ENCODE assay signal across 27 cellular contexts in the genomic region with DNA sequence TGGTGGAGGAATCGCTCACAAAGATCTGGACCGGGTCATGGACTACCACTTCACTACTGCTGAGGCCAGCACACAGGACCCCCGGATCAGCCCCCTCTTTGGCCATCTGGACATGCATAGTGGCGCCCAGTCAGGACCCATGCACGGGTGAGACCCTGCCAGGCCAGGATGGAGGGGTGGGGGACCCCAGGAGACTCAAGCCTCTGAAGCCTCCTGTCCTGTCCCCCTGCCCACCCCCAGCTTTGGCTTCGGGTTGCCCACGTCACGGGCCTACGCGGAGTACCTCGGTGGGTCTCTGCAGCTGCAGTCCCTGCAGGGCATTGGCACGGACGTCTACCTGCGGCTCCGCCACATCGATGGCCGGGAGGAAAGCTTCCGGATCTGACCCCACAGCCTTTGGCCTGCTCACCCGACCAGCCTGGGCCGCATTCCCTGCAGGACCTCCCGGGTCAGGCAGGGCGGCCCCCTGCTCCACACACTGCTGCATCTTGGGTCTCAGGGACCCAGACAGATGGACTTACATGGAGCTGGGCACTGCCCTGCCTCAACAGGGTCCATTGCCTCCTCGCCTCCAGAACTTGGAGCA. TPM values are rescaled to one million over a fixed set of nuclear protein-coding genes. Genes with fewer than 3 reads are reported as not detected.
A peak's percentile ranks its signal among the peaks of the same experiment; 100 is the strongest.
DNase-seq lines count a peak whose midpoint lies in the region; ATAC-seq and TF ChIP-seq lines count a peak whose summit lies in the region.
"Had no signal": no experiment of that assay in that cellular context is flagged by ENCODE, and none has a peak within 500 bp of the region (broad histone marks: within the 10 kb centered on the region; RNA-seq: fewer than 3 reads in every experiment).

No MANE protein-coding gene starts in this region.

- TF ChIP-seq RAD21 in liver (IDR thresholded peaks at IDR 0.05) = no peak

- H3K27me3 ChIP-seq in heart left ventricle = no peaks in the 10 kb centered on the region
- no peaks in the 10 kb centered on the region for H3K27me3 ChIP-seq in liver (ENCODE audit: control insufficient read depth in 4 of 4, insufficient read depth in 4 of 4, low read length in 3 of 4)
- no peaks in the 10 kb centered on the region for H3K27me3 ChIP-seq in subcutaneous abdominal adipose tissue (ENCODE audit: control insufficient read depth in 5 of 5, insufficient read depth in 4 of 5, low read length in 5 of 5)
- H3K27me3 ChIP-seq: BE2C, sigmoid colon had no signal

- WGBS in heart left ventricle, 4 donors = 84 to 96% (median 94%) methylated on average over 4 to 23 of the region's 23 CpGs
- WGBS in liver = 96% methylated on average over 23 of the region's 23 CpGs

- H3K27ac ChIP-seq in heart left ventricle (peak overlapping the region; percentile 67 to 96 (median 82)), liver (ENCODE audit: low read depth in 1 of 2, low read length in 2 of 2) (peak overlapping the region; percentile 67 to 84), subcutaneous abdominal adipose tissue (ENCODE audit: low read depth, low read length) (peak overlapping the region; percentile 65)
- H3K27ac ChIP-seq: parathyroid adenoma had no signal

- DNase-seq in heart left ventricle (no peak), cardiac septum (ENCODE audit: low spot score) (no peak), posterior cingulate gyrus (no peak), NOMO-1 treated with dmso at 0.1 percent for 144 hours (lab: John Stamatoyannopoulos, UW; ENCODE audit: unreplicated experiment) (no peak)
- DNase-seq in activated T-helper 2 cell treated with anti-CD3 and anti-CD28 coated beads, Interferon-gamma antibody, Interleukin-2, Interleukin-4, amounts not matched to agents 10 μg/mL and 5 μg/mL and 100 μg/mL, durations not matched to agents 14 hours and 24 hours and 36 hours (ENCODE audit: low spot score) = no peak
- DNase-seq: activated CD4-positive, alpha-beta T cell treated with anti-CD3 and anti-CD28 coated beads, Interleukin-2, amount 50 U/mL, for 1 hour; activated naive CD8-positive, alpha-beta T cell treated with anti-CD3 and anti-CD28 coated beads, Interleukin-2, amount 10 ng/mL, durations not matched to agents 7 days and 5 days; BE2C; EL; foreskin fibroblast; HCEC 1CT; natural killer cell; NCI-H1092 treated with DMSO at 0.1 percent for 48 hours; NCI-H2029; NCI-H2227 treated with DMSO at 0.1 percent for 48 hours; NCI-H774; SHP77; sigmoid colon; T1000 had no signal

- no peak overlapping the region for H3K4me3 ChIP-seq in heart left ventricle
- H3K4me3 ChIP-seq in liver (ENCODE audit: low read depth in 1 of 3, low read length in 3 of 3) = no peak overlapping the region
- no peak overlapping the region for H3K4me3 ChIP-seq in subcutaneous abdominal adipose tissue (ENCODE audit: low read depth in 1 of 5, low read length in 5 of 5)
- H3K4me3 ChIP-seq: sigmoid colon had no signal

- peaks cover 42% of the 10 kb centered on the region for H3K36me3 Mint-ChIP-seq in activated T-helper 2 cell treated with anti-CD3 and anti-CD28 coated beads, Interferon-gamma antibody, Interleukin-2, Interleukin-4, amounts not matched to agents 10 μg/mL and 5 μg/mL and 100 μg/mL, durations not matched to agents 14 hours and 24 hours and 36 hours (ENCODE audit: low read depth)
- H3K36me3 Mint-ChIP-seq: natural killer cell had no signal

- intact Hi-C loops in heart left ventricle (cut with DNase I) (loop anchor here in 2 of 10 donors (10.0 kb wide), 1 partner anchor 333 kb away; a partner anchor contains a TSS), cardiac septum (cut with DNase I) (loop anchor here (2.0 to 10.0 kb wide), 2 partner anchors 31 to 73 kb away; a partner anchor contains a TSS), posterior cingulate gyrus (cut with DNase I) (loop anchor here (10.0 kb wide), 1 partner anchor 343 kb away; a partner anchor contains a TSS)
- intact Hi-C loops in activated T-helper 2 cell treated with anti-CD3 and anti-CD28 coated beads, Interferon-gamma antibody, Interleukin-2, Interleukin-4, amounts not matched to agents 10 μg/mL and 5 μg/mL and 100 μg/mL, durations not matched to agents 14 hours and 24 hours and 36 hours (cut with micrococcal nuclease) = no loop called here

- no peak overlapping the region for H3K9ac ChIP-seq in liver (ENCODE audit: low read depth in 1 of 2, low read length in 2 of 2)
- peak overlapping the region in 1 of 5 donors; percentile 6 for H3K9ac ChIP-seq in subcutaneous abdominal adipose tissue (ENCODE audit: low read length in 5 of 5)
- H3K9ac ChIP-seq: parathyroid adenoma had no signal

- H3K9me3 ChIP-seq in heart left ventricle (no peaks in the 10 kb centered on the region), liver (ENCODE audit: control insufficient read depth in 4 of 4, low read length in 3 of 4) (no peaks in the 10 kb centered on the region), subcutaneous abdominal adipose tissue (ENCODE audit: control insufficient read depth in 5 of 5, low read length in 5 of 5) (no peaks in the 10 kb centered on the region)
- H3K9me3 ChIP-seq: BE2C, sigmoid colon had no signal

- H3K36me3 ChIP-seq in heart left ventricle = peaks cover 0 to 40% (median 32%) of the 10 kb centered on the region in 9 donors
- peaks cover 0 to 10% (median 6%) of the 10 kb centered on the region in 4 donors for H3K36me3 ChIP-seq in liver (ENCODE audit: control insufficient read depth in 4 of 4, insufficient read depth in 3 of 4, low read depth in 1 of 4, low read length in 3 of 4)
- peaks cover 0 to 39% (median 38%) of the 10 kb centered on the region in 5 donors for H3K36me3 ChIP-seq in subcutaneous abdominal adipose tissue (ENCODE audit: control insufficient read depth in 5 of 5, insufficient read depth in 5 of 5, low read length in 5 of 5)

- H3K4me1 ChIP-seq in heart left ventricle (peaks cover 4 to 62% (median 32%) of the 10 kb centered on the region in 12 donors), liver (ENCODE audit: control insufficient read depth in 4 of 4, insufficient read depth in 4 of 4, low read length in 3 of 4) (peaks cover 27 to 60% (median 47%) of the 10 kb centered on the region in 4 donors), subcutaneous abdominal adipose tissue (ENCODE audit: control insufficient read depth in 5 of 5, insufficient read depth in 5 of 5, low read length in 5 of 5) (peaks cover 6 to 48% (median 36%) of the 10 kb centered on the region in 5 donors)
- H3K4me1 ChIP-seq: BE2C, parathyroid adenoma had no signal

- no peak overlapping the region for H3K27ac Mint-ChIP-seq in activated T-helper 2 cell treated with anti-CD3 and anti-CD28 coated beads, Interferon-gamma antibody, Interleukin-2, Interleukin-4, amounts not matched to agents 10 μg/mL and 5 μg/mL and 100 μg/mL, durations not matched to agents 14 hours and 24 hours and 36 hours
- H3K27ac Mint-ChIP-seq: activated naive CD8-positive, alpha-beta T cell treated with anti-CD3 and anti-CD28 coated beads, Interleukin-2, amount 10 ng/mL, durations not matched to agents 7 days and 5 days; activated T-helper 17 cell treated with anti-CD3 and anti-CD28 coated beads, Interleukin-2, amount 50 U/mL, for 72 hours; natural killer cell; type B pancreatic cell; WTC11 had no signal

- no peaks in the 10 kb centered on the region for H3K9me3 Mint-ChIP-seq in activated T-helper 2 cell treated with anti-CD3 and anti-CD28 coated beads, Interferon-gamma antibody, Interleukin-2, Interleukin-4, amounts not matched to agents 10 μg/mL and 5 μg/mL and 100 μg/mL, durations not matched to agents 14 hours and 24 hours and 36 hours
- H3K9me3 Mint-ChIP-seq: activated naive CD8-positive, alpha-beta T cell treated with anti-CD3 and anti-CD28 coated beads, Interleukin-2, amount 10 ng/mL, durations not matched to agents 7 days and 5 days; activated T-helper 17 cell treated with anti-CD3 and anti-CD28 coated beads, Interleukin-2, amount 50 U/mL, for 72 hours; natural killer cell; type B pancreatic cell; WTC11 had no signal

- H3K27me3 Mint-ChIP-seq in activated T-helper 2 cell treated with anti-CD3 and anti-CD28 coated beads, Interferon-gamma antibody, Interleukin-2, Interleukin-4, amounts not matched to agents 10 μg/mL and 5 μg/mL and 100 μg/mL, durations not matched to agents 14 hours and 24 hours and 36 hours (ENCODE audit: low read depth) = no peaks in the 10 kb centered on the region
- H3K27me3 Mint-ChIP-seq: activated naive CD8-positive, alpha-beta T cell treated with anti-CD3 and anti-CD28 coated beads, Interleukin-2, amount 10 ng/mL, durations not matched to agents 7 days and 5 days; activated T-helper 17 cell treated with anti-CD3 and anti-CD28 coated beads, Interleukin-2, amount 50 U/mL, for 72 hours; type B pancreatic cell had no signal

- H3K4me3 Mint-ChIP-seq in activated T-helper 2 cell treated with anti-CD3 and anti-CD28 coated beads, Interferon-gamma antibody, Interleukin-2, Interleukin-4, amounts not matched to agents 10 μg/mL and 5 μg/mL and 100 μg/mL, durations not matched to agents 14 hours and 24 hours and 36 hours (ENCODE audit: low read depth) = peak overlapping the region; percentile 13
- H3K4me3 Mint-ChIP-seq: activated naive CD8-positive, alpha-beta T cell treated with anti-CD3 and anti-CD28 coated beads, Interleukin-2, amount 10 ng/mL, durations not matched to agents 7 days and 5 days; activated T-helper 17 cell treated with anti-CD3 and anti-CD28 coated beads, Interleukin-2, amount 50 U/mL, for 72 hours; natural killer cell; WTC11 had no signal

- TF ChIP-seq CTCF in heart left ventricle (IDR thresholded peaks at IDR 0.05) (no peak), liver (IDR thresholded peaks at IDR 0.05; ENCODE audit: low read depth, low read length, missing input control) (no peak)

- H3K4me1 Mint-ChIP-seq in activated T-helper 2 cell treated with anti-CD3 and anti-CD28 coated beads, Interferon-gamma antibody, Interleukin-2, Interleukin-4, amounts not matched to agents 10 μg/mL and 5 μg/mL and 100 μg/mL, durations not matched to agents 14 hours and 24 hours and 36 hours (ENCODE audit: low read depth) = peaks cover 19% of the 10 kb centered on the region

- no peak for TF ChIP-seq POLR2A in heart left ventricle (IDR thresholded peaks at IDR 0.05)

- ATAC-seq in heart left ventricle = no peak
- ATAC-seq in GM21390 (IDR thresholded peaks at IDR 0.05; ENCODE audit: unreplicated experiment) = no peak
- ATAC-seq: activated T-helper 17 cell treated with anti-CD3 and anti-CD28 coated beads, Interleukin-2, amount 50 U/mL, for 72 hours; natural killer cell; WTC11 had no signal

RNA-seq across cellular contexts. Expression of a gene that starts 3.8 kb away (rescaled TPM):
- 100 to 1,000 TPM in 2 of 9 donors, 10 to 100 TPM in 7; 61.9 to 134 (median 70.0) TPM for total RNA-seq in heart left ventricle
- 10 to 100 TPM; 42.6 to 57.4 TPM for polyA plus RNA-seq in heart left ventricle
- total RNA-seq in cardiac septum = 56.4 TPM
- total RNA-seq in activated T-helper 2 cell treated with anti-CD3 and anti-CD28 coated beads, Interferon-gamma antibody, Interleukin-2, Interleukin-4, amounts not matched to agents 10 μg/mL and 5 μg/mL and 100 μg/mL, durations not matched to agents 14 hours and 24 hours and 36 hours = 47.5 and 50.0 TPM in 2 replicates
- 10 to 100 TPM; 10.0 to 29.5 TPM for total RNA-seq in liver
- polyA plus RNA-seq in liver = 10 to 100 TPM; 40.2 to 41.6 TPM

RNA-seq across cellular contexts. Expression of a gene that starts 5.5 kb away (rescaled TPM):
- total RNA-seq in heart left ventricle = 10 to 100 TPM; 52.8 to 79.8 (median 64.7) TPM
- 10 to 100 TPM; 56.7 to 83.2 TPM for polyA plus RNA-seq in heart left ventricle
- total RNA-seq in cardiac septum = 56.5 TPM
- 60.5 and 61.2 TPM in 2 replicates for total RNA-seq in activated T-helper 2 cell treated with anti-CD3 and anti-CD28 coated beads, Interferon-gamma antibody, Interleukin-2, Interleukin-4, amounts not matched to agents 10 μg/mL and 5 μg/mL and 100 μg/mL, durations not matched to agents 14 hours and 24 hours and 36 hours
- total RNA-seq in liver = 10 to 100 TPM; 20.9 to 37.4 TPM
- polyA plus RNA-seq in liver = 10 to 100 TPM; 15.9 to 18.3 TPM

RNA-seq across cellular contexts. Expression of a gene that starts 17.4 kb away (rescaled TPM):
- total RNA-seq in heart left ventricle (10 to 100 TPM; 25.9 to 63.1 (median 42.0) TPM), cardiac septum (42.1 TPM), liver (100 to 1,000 TPM in 1 of 2 donors, 10 to 100 TPM in 1; 29.9 to 166 TPM)
- polyA plus RNA-seq in heart left ventricle (100 to 1,000 TPM in 1 of 2 donors, 10 to 100 TPM in 1; 40.2 to 134 TPM), liver (100 to 1,000 TPM; 360 to 519 TPM)
- 54.5 and 60.0 TPM in 2 replicates for total RNA-seq in activated T-helper 2 cell treated with anti-CD3 and anti-CD28 coated beads, Interferon-gamma antibody, Interleukin-2, Interleukin-4, amounts not matched to agents 10 μg/mL and 5 μg/mL and 100 μg/mL, durations not matched to agents 14 hours and 24 hours and 36 hours

RNA-seq across cellular contexts. Expression of a gene that starts 23.2 kb away (rescaled TPM):
- total RNA-seq in heart left ventricle (1 to 10 TPM in 1 of 9 donors, under 1 TPM in 8; 0.16 to 1.4 (median 0.44) TPM), cardiac septum (0.59 TPM), liver (10 to 100 TPM in 1 of 2 donors, under 1 TPM in 1; 0.51 to 14.5 TPM)
- polyA plus RNA-seq in heart left ventricle (under 1 TPM; 0.80 to 0.84 TPM), liver (1 to 10 TPM; 1.6 to 4.4 TPM)
- 4.8 and 5.1 TPM in 2 replicates for total RNA-seq in activated T-helper 2 cell treated with anti-CD3 and anti-CD28 coated beads, Interferon-gamma antibody, Interleukin-2, Interleukin-4, amounts not matched to agents 10 μg/mL and 5 μg/mL and 100 μg/mL, durations not matched to agents 14 hours and 24 hours and 36 hours

RNA-seq across cellular contexts. Expression of a gene that starts 23.6 kb away (rescaled TPM):
- total RNA-seq in heart left ventricle = under 1 TPM in 4 of 9 donors, not detected in 5; 0.17 to 0.44 (median 0.39) TPM
- polyA plus RNA-seq in heart left ventricle = under 1 TPM; 0.17 to 0.23 TPM
- total RNA-seq in cardiac septum = not detected
- not detected in 2 replicates for total RNA-seq in activated T-helper 2 cell treated with anti-CD3 and anti-CD28 coated beads, Interferon-gamma antibody, Interleukin-2, Interleukin-4, amounts not matched to agents 10 μg/mL and 5 μg/mL and 100 μg/mL, durations not matched to agents 14 hours and 24 hours and 36 hours
- 1 to 10 TPM; 1.1 to 8.3 TPM for total RNA-seq in liver
- 10 to 100 TPM in 1 of 2 donors, 1 to 10 TPM in 1; 8.5 to 50.1 TPM for polyA plus RNA-seq in liver
- total RNA-seq: activated naive CD8-positive, alpha-beta T cell treated with anti-CD3 and anti-CD28 coated beads, Interleukin-2, amount 10 ng/mL, durations not matched to agents 7 days and 5 days; activated T-helper 17 cell treated with anti-CD3 and anti-CD28 coated beads, Interleukin-2, amount 50 U/mL, for 72 hours; chondrocyte; natural killer cell had no signal
